Comparison of ENCODE assay signal across 27 cellular contexts in genomic region chr2:160596431-160596830, GRCh38.
"Had no signal": no experiment of that assay in that cellular context is flagged by ENCODE, and none has a peak within 500 bp of the region (broad histone marks: within the 10 kb centered on the region; RNA-seq: fewer than 3 reads in every experiment).

No MANE protein-coding gene starts in this region.

- DNase-seq: dermis blood vessel endothelial cell; effector memory CD4-positive, alpha-beta T cell; foreskin fibroblast; heart left ventricle; kidney; natural killer cell; occipital lobe; ovary; retina; right lobe of liver; stimulated activated CD4-positive, alpha-beta T cell treated with anti-CD3 and anti-CD28 coated beads, Interleukin-12 subunit alpha, Interleukin-12 subunit beta, amount 100 ng/mL, for 4 hours; stimulated activated CD4-positive, alpha-beta T cell treated with anti-CD3 and anti-CD28 coated beads, Interleukin-1b, Interleukin-23, amount 100 ng/mL, for 48 hours; stimulated activated CD4-positive, alpha-beta T cell treated with anti-CD3 and anti-CD28 coated beads, Interleukin-4, amount 100 ng/mL, for 1 hour; stimulated activated CD8-positive, alpha-beta memory T cell treated with anti-CD3 and anti-CD28 coated beads, Interleukin-4, amount 100 ng/mL, for 48 hours; stimulated activated naive CD4-positive, alpha-beta T cell; stimulated activated naive CD8-positive, alpha-beta T cell treated with anti-CD3 and anti-CD28 coated beads, Interleukin-15, amount 100 ng/mL, for 72 hours; trophoblast cell had no signal

- H3K79me2 ChIP-seq: hepatocyte had no signal

- H3K4me1 ChIP-seq: esophagus muscularis mucosa, gastroesophageal sphincter, heart left ventricle, right lobe of liver, suprapubic skin, vagina had no signal

- H3K36me3 ChIP-seq: esophagus muscularis mucosa, gastroesophageal sphincter, heart left ventricle, ovary, right lobe of liver, suprapubic skin, vagina had no signal

- H3K4me3 Mint-ChIP-seq: memory B cell; natural killer cell; stimulated activated naive CD8-positive, alpha-beta T cell treated with anti-CD3 and anti-CD28 coated beads, Interleukin-15, amount 100 ng/mL, for 72 hours had no signal

- H3K27me3 Mint-ChIP-seq: stimulated activated naive CD8-positive, alpha-beta T cell treated with anti-CD3 and anti-CD28 coated beads, Interleukin-15, amount 100 ng/mL, for 72 hours had no signal

- H3K4me2 ChIP-seq: hepatocyte, smooth muscle cell had no signal

- ATAC-seq: gastroesophageal sphincter; heart left ventricle; left lobe of liver; natural killer cell; right lobe of liver; stimulated activated naive CD8-positive, alpha-beta T cell treated with anti-CD3 and anti-CD28 coated beads, Interleukin-15, amount 100 ng/mL, for 72 hours had no signal

- H3K36me3 Mint-ChIP-seq: memory B cell, natural killer cell had no signal

- H2AFZ ChIP-seq: hepatocyte had no signal

- H3K27me3 ChIP-seq: esophagus muscularis mucosa, gastroesophageal sphincter, heart left ventricle, hepatocyte, ovary, right lobe of liver, suprapubic skin, vagina had no signal

- H3K27ac ChIP-seq: coronary artery, esophagus muscularis mucosa, gastroesophageal sphincter, heart left ventricle, hepatocyte, ovary, right lobe of liver, suprapubic skin, vagina had no signal

- H3K9me3 Mint-ChIP-seq: natural killer cell had no signal

- H3K27ac Mint-ChIP-seq: memory B cell; natural killer cell; stimulated activated naive CD8-positive, alpha-beta T cell treated with anti-CD3 and anti-CD28 coated beads, Interleukin-15, amount 100 ng/mL, for 72 hours had no signal

- H3K4me1 Mint-ChIP-seq: memory B cell; stimulated activated naive CD8-positive, alpha-beta T cell treated with anti-CD3 and anti-CD28 coated beads, Interleukin-15, amount 100 ng/mL, for 72 hours had no signal

- H3K4me3 ChIP-seq: coronary artery, esophagus muscularis mucosa, gastroesophageal sphincter, heart left ventricle, hepatocyte, lung, ovary, right lobe of liver, smooth muscle cell, suprapubic skin, vagina had no signal

- H3K9me3 ChIP-seq: ovary, right lobe of liver, suprapubic skin, vagina had no signal
